In genomic region chr19:49581007-49581508, GRCh38 we compare ENCODE assay signal across 8 cellular contexts. TPM values are rescaled to one million over a fixed set of nuclear protein-coding genes. Genes with fewer than 3 reads are reported as not detected.
DNase-seq lines count a peak whose midpoint lies in the region; ATAC-seq and TF ChIP-seq lines count a peak whose summit lies in the region.

TSS of gene PRRG2 (plus strand) at chr19:49581316. CDS start at chr19:49583220, 1,904 bp downstream.

- peaks cover 37 to 45% (median 41%) of the 10 kb centered on the region in 10 experiments for H3K4me1 ChIP-seq in BLaER1 treated with 17β-estradiol and CSF1 and Interleukin-3, amounts not matched to agents 10 nM and 100 nM
- peaks cover 10 to 18% of the 10 kb centered on the region in 2 donors for H3K4me1 ChIP-seq in duodenal mucosa (ENCODE audit: control insufficient read depth in 1 of 2, insufficient read depth in 2 of 2, low read length in 2 of 2)
- H3K4me1 ChIP-seq in naive thymus-derived CD4-positive, alpha-beta T cell (ENCODE audit: control insufficient read depth in 2 of 2, insufficient read depth in 2 of 2, low read length in 2 of 2), result peaks cover 0 to 22% of the 10 kb centered on the region in 2 donors

- CTCF ChIA-PET in naive thymus-derived CD4-positive, alpha-beta T cell (lab: Charles Lee), result interaction anchor here (0.5 to 2.9 kb wide), 7 partner anchors 9 to 1377 kb away, joined by 3 to 16 read pairs (median 5); partner anchors contain the start of gene PIH1D1

- intact Hi-C loops in naive thymus-derived CD4-positive, alpha-beta T cell (cut with micrococcal nuclease), result loop anchor here (2.0 to 5.0 kb wide), 3 partner anchors 84 to 464 kb away; partner anchors contain the start of genes PTOV1 (in 2 of the 2), BCL2L12 (in 1 of the 2), C19orf73 (in 1 of the 2) and IRF3 (in 1 of the 2)

- in situ Hi-C loops in KBM-7 (cut with MboI; ENCODE audit: low pct_unique_long_range_greater_than_20kb, low sequenced_read_pairs), result no loop called here

- POLR2A ChIA-PET in naive thymus-derived CD4-positive, alpha-beta T cell (lab: Charles Lee), result interaction anchor here (0.6 to 4.9 kb wide), 23 partner anchors 9 to 601 kb away, joined by 3 to 82 read pairs (median 9); partner anchors contain the start of genes ALDH16A1, BCL2L12, FCGRT and IRF3

- H3K36me3 Mint-ChIP-seq in naive thymus-derived CD4-positive, alpha-beta T cell, result peaks cover 0 to 4% (median 0%) of the 10 kb centered on the region in 5 donors

- peak within 1 kb of the TSS; percentile 91 to 98 (median 94) for H3K4me3 Mint-ChIP-seq in naive thymus-derived CD4-positive, alpha-beta T cell

- DNase-seq in NB4 (ENCODE audit: low read depth), result no peak
- no peak for DNase-seq in naive thymus-derived CD4-positive, alpha-beta T cell
- DNase-seq in cerebellar cortex (ENCODE audit: low spot score), result no peak
- no peak for DNase-seq in KBM-7
- no peak for DNase-seq in epidermal melanocyte (ENCODE audit: insufficient read length, low spot score)

- no peaks in the 10 kb centered on the region for H3K9me3 Mint-ChIP-seq in naive thymus-derived CD4-positive, alpha-beta T cell

- peaks cover 0 to 38% (median 8%) of the 10 kb centered on the region in 11 experiments; a peak in 9 of 22 replicates for H4K20me1 ChIP-seq in BLaER1 treated with 17β-estradiol and CSF1 and Interleukin-3, amounts not matched to agents 10 nM and 100 nM

- peaks cover 4 to 27% (median 12%) of the 10 kb centered on the region in 11 experiments; a peak in 19 of 22 replicates for H3K36me3 ChIP-seq in BLaER1 treated with 17β-estradiol and CSF1 and Interleukin-3, amounts not matched to agents 10 nM and 100 nM
- H3K36me3 ChIP-seq in duodenal mucosa (ENCODE audit: control insufficient read depth in 1 of 2, insufficient read depth in 2 of 2, low read length in 2 of 2), result no peaks in the 10 kb centered on the region
- peaks cover 0 to 9% (median 2%) of the 10 kb centered on the region in 3 experiments for H3K36me3 ChIP-seq in naive thymus-derived CD4-positive, alpha-beta T cell (ENCODE audit: control insufficient read depth in 2 of 3, insufficient read depth in 3 of 3, low read length in 3 of 3)

- H3K4me1 Mint-ChIP-seq in naive thymus-derived CD4-positive, alpha-beta T cell, result peaks cover 20 to 45% (median 36%) of the 10 kb centered on the region in 7 donors

- H3K9ac ChIP-seq in BLaER1 treated with 17β-estradiol and CSF1 and Interleukin-3, amounts not matched to agents 10 nM and 100 nM, result peak within 1 kb of the TSS; percentile 82 to 93 (median 89)
- H3K9ac ChIP-seq in duodenal mucosa (ENCODE audit: low read depth in 1 of 2, low read length in 2 of 2), result peak within 1 kb of the TSS; percentile 83

- peak within 1 kb of the TSS; percentile 85 to 98 (median 92) for H3K27ac Mint-ChIP-seq in naive thymus-derived CD4-positive, alpha-beta T cell

- TF ChIP-seq POLR2A in NB4 (IDR thresholded peaks at IDR 0.05; ENCODE audit: extremely low read depth, insufficient read length), result no peak

- H3K9me3 ChIP-seq in BLaER1 treated with 17β-estradiol and CSF1 and Interleukin-3, amounts not matched to agents 10 nM and 100 nM (replicated peaks in 1 of 11), result no peaks in the 10 kb centered on the region
- H3K9me3 ChIP-seq in duodenal mucosa (ENCODE audit: control insufficient read depth in 1 of 2, low read length in 2 of 2), result no peaks in the 10 kb centered on the region
- H3K9me3 ChIP-seq in naive thymus-derived CD4-positive, alpha-beta T cell (ENCODE audit: control insufficient read depth in 2 of 3, low read length in 3 of 3), result no peaks in the 10 kb centered on the region

- ATAC-seq in naive thymus-derived CD4-positive, alpha-beta T cell, result no peak
- ATAC-seq in HG02973 (IDR thresholded peaks at IDR 0.05; ENCODE audit: unreplicated experiment), result no peak

- H3K27me3 ChIP-seq in BLaER1 treated with 17β-estradiol and CSF1 and Interleukin-3, amounts not matched to agents 10 nM and 100 nM, result no peaks in the 10 kb centered on the region
- no peaks in the 10 kb centered on the region for H3K27me3 ChIP-seq in duodenal mucosa (ENCODE audit: control insufficient read depth in 1 of 2, insufficient read depth in 2 of 2, low read length in 2 of 2)
- no peaks in the 10 kb centered on the region for H3K27me3 ChIP-seq in naive thymus-derived CD4-positive, alpha-beta T cell (ENCODE audit: control insufficient read depth in 2 of 2, insufficient read depth in 2 of 2, low read length in 2 of 2)

- H3K27me3 Mint-ChIP-seq in naive thymus-derived CD4-positive, alpha-beta T cell, result no peaks in the 10 kb centered on the region

- H3K4me2 ChIP-seq in BLaER1 treated with 17β-estradiol and CSF1 and Interleukin-3, amounts not matched to agents 10 nM and 100 nM, result peak within 1 kb of the TSS; percentile 75 to 97 (median 93)

- H3K4me3 ChIP-seq in BLaER1 treated with 17β-estradiol and CSF1 and Interleukin-3, amounts not matched to agents 10 nM and 100 nM, result peak within 1 kb of the TSS; percentile 75 to 93 (median 82)
- peak within 1 kb of the TSS; percentile 86 for H3K4me3 ChIP-seq in NB4 (ENCODE audit: low read depth, low read length)
- peak within 1 kb of the TSS; percentile 85 for H3K4me3 ChIP-seq in duodenal mucosa (ENCODE audit: low read depth in 1 of 2, low read length in 2 of 2)
- peak within 1 kb of the TSS; percentile 68 for H3K4me3 ChIP-seq in naive thymus-derived CD4-positive, alpha-beta T cell (ENCODE audit: low read length)

- peak within 1 kb of the TSS; percentile 71 to 88 (median 81); a peak in 21 of 22 replicates for H3K27ac ChIP-seq in BLaER1 treated with 17β-estradiol and CSF1 and Interleukin-3, amounts not matched to agents 10 nM and 100 nM
- H3K27ac ChIP-seq in duodenal mucosa (ENCODE audit: low read depth, low read length), result no peak within 1 kb of the TSS
- H3K27ac ChIP-seq in naive thymus-derived CD4-positive, alpha-beta T cell (ENCODE audit: low read depth, low read length), result peak within 1 kb of the TSS; percentile 84

- no peak for TF ChIP-seq CTCF in NB4 (IDR thresholded peaks at IDR 0.05; ENCODE audit: low read depth, low read length)

RNA-seq across cellular contexts. Expression of gene PRRG2, which starts in this region (rescaled TPM):
- 1 to 10 TPM in 2 of 5 experiments, under 1 TPM in 3; 0.44 to 2.9 (median 0.58) TPM for total RNA-seq in naive thymus-derived CD4-positive, alpha-beta T cell
- under 1 TPM in 1 of 2 donors, not detected in 1; 0.30 TPM for polyA plus RNA-seq in naive thymus-derived CD4-positive, alpha-beta T cell
